In the genomic region with DNA sequence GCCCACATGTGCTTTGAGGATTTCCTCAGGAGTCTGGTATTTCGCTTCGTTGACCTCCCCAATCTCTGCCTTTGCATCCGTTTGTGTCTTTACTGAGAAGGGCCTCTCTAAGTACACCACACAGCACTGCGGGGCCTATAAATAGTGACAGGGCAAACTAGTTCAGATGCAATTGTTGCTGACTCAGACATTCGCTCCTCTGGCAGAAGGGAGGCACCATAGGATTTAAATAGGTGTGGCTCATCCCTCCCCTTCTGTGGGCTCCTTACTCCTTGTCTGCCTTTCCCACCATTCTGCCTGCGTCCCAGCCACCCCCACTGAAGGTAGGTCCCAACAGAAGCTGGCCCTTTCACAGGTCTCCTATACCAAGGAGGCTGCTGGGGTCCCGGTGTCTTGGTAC, we compare ENCODE assay signal across 35 cellular contexts.
DNase-seq lines count a peak whose midpoint lies in the region; ATAC-seq, FAIRE-seq and TF ChIP-seq lines count a peak whose summit lies in the region.
"Had no signal": no experiment of that assay in that cellular context is flagged by ENCODE, and none has a peak within 500 bp of the region (broad histone marks: within the 10 kb centered on the region; RNA-seq: fewer than 3 reads in every experiment).

No MANE protein-coding gene starts in this region.

- POLR2A ChIA-PET in H1 (lab: Charles Lee; ENCODE audit: partially characterized antibody) = no interaction called here
- POLR2A ChIA-PET in activated CD4-positive, alpha-beta T cell treated with anti-CD3 and anti-CD28 coated beads for 36 hours (lab: Charles Lee) = no interaction called here

- H3K4me3 ChIP-seq in H1 (ENCODE audit: extremely low read depth in 1 of 4, insufficient read depth in 2 of 4, low read depth in 3 of 4, low read length in 4 of 4) (no peak overlapping the region), mesodermal cell (ENCODE audit: extremely low read depth, insufficient read depth, low read length, poor library complexity, severe bottlenecking) (no peak overlapping the region)
- H3K4me3 ChIP-seq: GM23248, SJCRH30, skin epidermis, upper lobe of right lung had no signal

- H3K4me1 ChIP-seq in H1 (replicated peaks in 1 of 4; ENCODE audit: control insufficient read depth in 3 of 4, insufficient read depth in 4 of 4, low read length in 3 of 4) (peaks cover 0 to 14% (median 9%) of the 10 kb centered on the region in 4 experiments; a peak in 4 of 7 replicates), mesodermal cell (ENCODE audit: control insufficient read depth, insufficient read depth, low read length, poor library complexity, severe bottlenecking) (peaks cover 4% of the 10 kb centered on the region)
- H3K4me1 ChIP-seq: SJCRH30, upper lobe of right lung had no signal

- intact Hi-C loops in activated CD4-positive, alpha-beta T cell treated with anti-CD3 and anti-CD28 coated beads for 36 hours (cut with DNase I, micrococcal nuclease) = no loop called here

- H3K23me2 ChIP-seq in H1 (ENCODE audit: low read depth, low read length) = no peaks in the 10 kb centered on the region

- H4K91ac ChIP-seq in H1 (replicated peaks; ENCODE audit: insufficient read length, low read length) = no peak overlapping the region

- no peak overlapping the region for H3K14ac ChIP-seq in H1 (ENCODE audit: insufficient read length)

- H3K9me3 ChIP-seq in H1 (ENCODE audit: insufficient read depth in 2 of 2, low read depth in 1 of 2, low read length in 1 of 2) (no peaks in the 10 kb centered on the region; a peak in 1 of 4 replicates), mesodermal cell (ENCODE audit: control insufficient read depth, low read length) (no peaks in the 10 kb centered on the region)
- H3K9me3 ChIP-seq: SJCRH30, upper lobe of right lung had no signal

- peaks cover 4% of the 10 kb centered on the region; the same call in 1 of the 2 replicates for H3K79me1 ChIP-seq in H1 (ENCODE audit: low read depth, low read length)

- no peak overlapping the region for H2BK15ac ChIP-seq in H1 (ENCODE audit: low read length)

- H2BK20ac ChIP-seq in H1 (ENCODE audit: low read length) = no peak overlapping the region

- no peaks in the 10 kb centered on the region for H3K36me3 Mint-ChIP-seq in activated CD4-positive, alpha-beta T cell treated with anti-CD3 and anti-CD28 coated beads for 36 hours (ENCODE audit: low read depth)
- H3K36me3 Mint-ChIP-seq: activated naive CD8-positive, alpha-beta T cell treated with anti-CD3 and anti-CD28 coated beads for 36 hours; mesothelial cell of epicardium had no signal

- no peak overlapping the region for H2BK5ac ChIP-seq in H1 (ENCODE audit: low read depth, low read length)

- no peaks in the 10 kb centered on the region for H3K4me1 Mint-ChIP-seq in activated CD4-positive, alpha-beta T cell treated with anti-CD3 and anti-CD28 coated beads for 36 hours
- H3K4me1 Mint-ChIP-seq: activated CD4-positive, alpha-beta T cell treated with anti-CD3 and anti-CD28 coated beads, Interleukin-2, amount 10 ng/mL, durations not matched to agents 7 days and 5 days; activated naive CD8-positive, alpha-beta T cell treated with anti-CD3 and anti-CD28 coated beads for 36 hours; mesothelial cell of epicardium; naive thymus-derived CD8-positive, alpha-beta T cell; stimulated activated naive B cell treated with anti-CD40 and anti-IgM and Interleukin-4, amounts not matched to agents 10 μg/mL and 1 μg/mL and 100 μg/mL, for 72 hours had no signal

- no peak overlapping the region for H3K27ac ChIP-seq in H1 (ENCODE audit: low read depth, low read length)
- H3K27ac ChIP-seq in mesodermal cell (ENCODE audit: low read depth, low read length, severe bottlenecking) = peak overlapping the region; percentile 16
- H3K27ac ChIP-seq: 22Rv1, C4-2B, GM23248, KMS-11, SJCRH30, skin epidermis, upper lobe of right lung, VCaP had no signal

- H2BK120ac ChIP-seq in H1 (replicated peaks; ENCODE audit: low read depth, low read length) = no peak overlapping the region

- no peak overlapping the region for H2AFZ ChIP-seq in H1 (ENCODE audit: low read length)
- H2AFZ ChIP-seq: GM23248 had no signal

- TF ChIP-seq CTCF in H1 (IDR thresholded peaks at IDR 0.05; ENCODE audit: control extremely low read depth in 1 of 3, insufficient read depth in 1 of 3, low read depth in 1 of 3, low read length in 3 of 3) = no peak

- no peaks in the 10 kb centered on the region for H3K27me3 ChIP-seq in H1 (replicated peaks in 1 of 4; ENCODE audit: control insufficient read depth in 3 of 4, extremely low read depth in 1 of 4, insufficient read depth in 3 of 4, low read length in 3 of 4)
- H3K27me3 ChIP-seq: SJCRH30, upper lobe of right lung had no signal

- peaks cover 20% of the 10 kb centered on the region for H3K9me3 Mint-ChIP-seq in activated CD4-positive, alpha-beta T cell treated with anti-CD3 and anti-CD28 coated beads for 36 hours (ENCODE audit: low read depth)

- H3K9ac ChIP-seq in H1 (replicated peaks in 1 of 4; ENCODE audit: extremely low read depth in 1 of 4, low read depth in 3 of 4, low read length in 3 of 4) = no peak overlapping the region
- H3K9ac ChIP-seq: GM23248, KMS-11 had no signal

- H3K27me3 Mint-ChIP-seq in activated CD4-positive, alpha-beta T cell treated with anti-CD3 and anti-CD28 coated beads for 36 hours = peaks cover 2% of the 10 kb centered on the region
- H3K27me3 Mint-ChIP-seq: activated CD4-positive, alpha-beta T cell treated with anti-CD3 and anti-CD28 coated beads, Interleukin-2, amount 10 ng/mL, durations not matched to agents 7 days and 5 days; activated naive CD8-positive, alpha-beta T cell treated with anti-CD3 and anti-CD28 coated beads for 36 hours had no signal

- no peak overlapping the region for H3K23ac ChIP-seq in H1 (ENCODE audit: insufficient read length)

- FAIRE-seq in H1 (lab: Jason Lieb, UNC) (peak; percentile 66), urothelium cell line (lab: Jason Lieb, UNC) (no peak)
- FAIRE-seq: bronchial epithelial cell, colon, G401.6, kidney had no signal

- ATAC-seq in activated CD4-positive, alpha-beta T cell treated with anti-CD3 and anti-CD28 coated beads for 36 hours = no peak
- ATAC-seq: left ventricle myocardium superior; naive thymus-derived CD8-positive, alpha-beta T cell; stimulated activated naive B cell treated with anti-CD40 and anti-IgM and Interleukin-4, amounts not matched to agents 10 μg/mL and 1 μg/mL and 100 μg/mL, for 72 hours; upper lobe of right lung had no signal

- TF ChIP-seq EP300 in H1 (IDR thresholded peaks at IDR 0.05; ENCODE audit: borderline replicate concordance in 1 of 2, low read depth in 2 of 2, low read length in 2 of 2) = no peak

- peaks cover 0 to 53% of the 10 kb centered on the region in 2 experiments; a peak in 2 of 4 replicates for H3K79me2 ChIP-seq in H1 (ENCODE audit: control insufficient read depth in 1 of 2, insufficient read depth in 2 of 2, low read length in 2 of 2)

- H3K4me2 ChIP-seq in H1 (ENCODE audit: insufficient read depth in 1 of 2, low read depth in 2 of 2, low read length in 2 of 2) = peak overlapping the region in 1 of 2 experiments; percentile 8; a peak in 1 of 4 replicates
- H3K4me2 ChIP-seq: KMS-11 had no signal

- no peak for TF ChIP-seq POLR2A in H1 (IDR thresholded peaks at IDR 0.05; ENCODE audit: control extremely low read depth in 1 of 2, low read depth in 2 of 2, low read length in 2 of 2)

- H3K18ac ChIP-seq in H1 (ENCODE audit: extremely low read depth, low read length) = no peak overlapping the region

- H2AK5ac ChIP-seq in H1 (ENCODE audit: low read depth, low read length) = no peak overlapping the region

- DNase-seq in NCI-H82 (lab: John Stamatoyannopoulos, UW) = peak; percentile 44
- no peak for DNase-seq in NCI-H82 treated with DMSO at 0.1 percent for 48 hours (lab: John Stamatoyannopoulos, UW; ENCODE audit: unreplicated experiment)
- DNase-seq in H1 (ENCODE audit: low read depth in 1 of 2, low spot score in 2 of 2) = no peak
- peak; percentile 36 for DNase-seq in urothelium cell line (ENCODE audit: low spot score)
- DNase-seq in NCI-H2196 treated with DMSO at 0.1 percent for 48 hours (lab: John Stamatoyannopoulos, UW; ENCODE audit: unreplicated experiment) = no peak
- DNase-seq in activated CD4-positive, alpha-beta T cell treated with anti-CD3 and anti-CD28 coated beads for 36 hours = no peak
- no peak for DNase-seq in NCI-H1092 treated with DMSO at 0.1 percent for 48 hours (lab: John Stamatoyannopoulos, UW)
- DNase-seq: activated CD4-positive, alpha-beta T cell treated with anti-CD3 and anti-CD28 coated beads, Interleukin-2, amount 10 ng/mL, durations not matched to agents 7 days and 5 days; activated gamma-delta T cell; activated naive CD8-positive, alpha-beta T cell treated with anti-CD3 and anti-CD28 coated beads for 36 hours; activated T-cell treated with anti-CD3 and anti-CD28 coated beads, Interleukin-2, amount 50 U/mL, for 1 hour; anterior cingulate cortex; effector CD4-positive, alpha-beta T cell; GM23248; kidney; left ventricle myocardium superior; MM.1S; naive thymus-derived CD8-positive, alpha-beta T cell; NCI-H1930; NCI-H524 treated with DMSO at 0.1 percent for 48 hours; SJCRH30; stimulated activated naive B cell treated with anti-CD40 and anti-IgM and Interleukin-4, amounts not matched to agents 10 μg/mL and 1 μg/mL and 100 μg/mL, for 72 hours; substantia nigra; T1000; upper lobe of right lung had no signal

- H3K4ac ChIP-seq in H1 (replicated peaks; ENCODE audit: insufficient read length, low read depth, low read length) = no peak overlapping the region

- 68% methylated on average over 7 of the region's 7 CpGs; no CpG with 5 or more reads in 1 of the 2 experiments for WGBS in H1 (ENCODE audit: extremely low coverage in 1 of 2, insufficient coverage in 1 of 2, insufficient read length in 1 of 2, insufficient replicate concordance in 2 of 2, low coverage in 1 of 2, low lambda C conversion rate in 2 of 2, missing lambda C conversion rate in 1 of 2), 2 experiments
- WGBS in mesodermal cell (ENCODE audit: insufficient coverage in 2 of 2), 2 experiments = 67 to 74% methylated on average over 5 of the region's 7 CpGs

- no peak overlapping the region for H4K8ac ChIP-seq in H1 (ENCODE audit: extremely low read depth, insufficient read depth, low read length)

- CTCF ChIA-PET in H1 (lab: Charles Lee; ENCODE audit: partially characterized antibody) = interaction anchor here (0.7 kb wide), 1 partner anchor 185 kb away, joined by 3 read pairs; no protein-coding TSS in a partner anchor
- CTCF ChIA-PET in activated CD4-positive, alpha-beta T cell treated with anti-CD3 and anti-CD28 coated beads for 36 hours (lab: Charles Lee) = no interaction called here

- H4K5ac ChIP-seq in H1 (ENCODE audit: insufficient read length, low read depth, low read length) = no peak overlapping the region

- no peak overlapping the region for H3K27ac Mint-ChIP-seq in activated CD4-positive, alpha-beta T cell treated with anti-CD3 and anti-CD28 coated beads for 36 hours
- H3K27ac Mint-ChIP-seq: activated CD4-positive, alpha-beta T cell treated with anti-CD3 and anti-CD28 coated beads, Interleukin-2, amount 10 ng/mL, durations not matched to agents 7 days and 5 days; activated naive CD8-positive, alpha-beta T cell treated with anti-CD3 and anti-CD28 coated beads for 36 hours; mesothelial cell of epicardium; naive thymus-derived CD8-positive, alpha-beta T cell; stimulated activated naive B cell treated with anti-CD40 and anti-IgM and Interleukin-4, amounts not matched to agents 10 μg/mL and 1 μg/mL and 100 μg/mL, for 72 hours had no signal

- no peaks in the 10 kb centered on the region for H4K20me1 ChIP-seq in H1 (replicated peaks in 1 of 2; ENCODE audit: control insufficient read depth in 1 of 2, insufficient read depth in 2 of 2, low read length in 2 of 2)

- no peak overlapping the region for H2BK12ac ChIP-seq in H1 (ENCODE audit: low read depth, low read length)

- H3K36me3 ChIP-seq in H1 (ENCODE audit: control insufficient read depth in 2 of 4, insufficient read depth in 4 of 4, low read length in 3 of 4) (no peaks in the 10 kb centered on the region; a peak in 1 of 8 replicates), mesodermal cell (ENCODE audit: control insufficient read depth, insufficient read depth, low read length) (no peaks in the 10 kb centered on the region)
- H3K36me3 ChIP-seq: SJCRH30, upper lobe of right lung had no signal

- no peak for TF ChIP-seq RAD21 in H1 (IDR thresholded peaks at IDR 0.05 in 1 of 2, conservative IDR thresholded peaks at IDR 0.05 in 1 of 2; ENCODE audit: low read depth in 2 of 2, low read length in 2 of 2)

- H3K4me3 Mint-ChIP-seq in activated CD4-positive, alpha-beta T cell treated with anti-CD3 and anti-CD28 coated beads for 36 hours = no peak overlapping the region
- H3K4me3 Mint-ChIP-seq: activated CD4-positive, alpha-beta T cell treated with anti-CD3 and anti-CD28 coated beads, Interleukin-2, amount 10 ng/mL, durations not matched to agents 7 days and 5 days; activated naive CD8-positive, alpha-beta T cell treated with anti-CD3 and anti-CD28 coated beads for 36 hours; mesothelial cell of epicardium; naive thymus-derived CD8-positive, alpha-beta T cell; stimulated activated naive B cell treated with anti-CD40 and anti-IgM and Interleukin-4, amounts not matched to agents 10 μg/mL and 1 μg/mL and 100 μg/mL, for 72 hours had no signal

- H3K56ac ChIP-seq in H1 (replicated peaks; ENCODE audit: insufficient read length, low read depth, low read length) = no peak overlapping the region

Comparison
In these comparisons a context has a peak if more than half of its experiments do, and no peak if none do; other contexts are left out.
1. DNase-seq: peak in NCI-H82 (single experiment) and urothelium cell line (single experiment); none in NCI-H82 treated with DMSO at 0.1 percent for 48 hours (single experiment), H1 (0 of 2), NCI-H2196 treated with DMSO at 0.1 percent for 48 hours (single experiment), activated CD4-positive, alpha-beta T cell treated with anti-CD3 and anti-CD28 coated beads for 36 hours (single experiment) and NCI-H1092 treated with DMSO at 0.1 percent for 48 hours (single experiment).